In the genomic region with DNA sequence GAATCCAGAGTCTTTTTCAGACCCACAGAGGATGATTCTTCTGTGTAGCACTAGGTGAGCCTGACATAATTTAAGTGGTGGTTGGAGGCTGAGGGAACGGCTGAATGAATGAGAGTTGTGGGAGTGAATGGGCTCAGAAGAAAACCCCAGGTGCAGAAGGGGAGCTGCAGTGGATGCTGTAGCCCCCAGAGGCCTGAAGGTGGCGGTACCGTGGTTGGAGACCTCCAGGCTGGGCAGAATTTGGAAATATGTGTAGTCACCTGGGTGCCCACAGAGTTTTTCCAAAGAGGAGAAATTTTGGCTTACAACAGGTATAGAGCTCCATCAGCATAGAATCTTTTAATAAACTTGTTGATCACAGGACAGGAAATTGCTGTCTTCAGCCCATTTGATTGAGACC, we compare ENCODE assay signal across 12 cellular contexts. TPM values are rescaled to one million over a fixed set of nuclear protein-coding genes. Genes with fewer than 3 reads are reported as not detected.
DNase-seq lines count a peak whose midpoint lies in the region; ATAC-seq and TF ChIP-seq lines count a peak whose summit lies in the region.
"Had no signal": no experiment of that assay in that cellular context is flagged by ENCODE, and none has a peak within 500 bp of the region (broad histone marks: within the 10 kb centered on the region; RNA-seq: fewer than 3 reads in every experiment).

No MANE protein-coding gene starts in this region.

- no peaks in the 10 kb centered on the region for H3K36me3 Mint-ChIP-seq in glutamatergic neuron (ENCODE audit: unreplicated experiment)

- peaks cover 16% of the 10 kb centered on the region for H3K27me3 ChIP-seq in BJ (ENCODE audit: control insufficient read depth, insufficient read depth, low read length)
- peaks cover 2% of the 10 kb centered on the region; the same call in 1 of the 2 replicates for H3K27me3 ChIP-seq in GM06990 (replicated peaks; ENCODE audit: control insufficient read depth, insufficient read depth, low read length)
- no peaks in the 10 kb centered on the region for H3K27me3 ChIP-seq in RWPE2 (ENCODE audit: insufficient read depth, poor library complexity, severe bottlenecking)
- H3K27me3 ChIP-seq: Peyer's patch had no signal

- ATAC-seq in RWPE2 (ENCODE audit: low read depth) (no peak), GM19455 (IDR thresholded peaks at IDR 0.05; ENCODE audit: unreplicated experiment) (no peak), HG02623 (IDR thresholded peaks at IDR 0.05; ENCODE audit: unreplicated experiment) (no peak)

- DNase-seq in BJ (ENCODE audit: low read depth): no peak
- DNase-seq in GM06990 (ENCODE audit: extremely low read depth, insufficient read length): no peak
- DNase-seq in RWPE2 (ENCODE audit: low spot score): no peak
- no peak for DNase-seq in glutamatergic neuron
- DNase-seq in putamen (ENCODE audit: low spot score): no peak
- DNase-seq: cerebellar nuclear complex, Peyer's patch had no signal

- H3K36me3 ChIP-seq in BJ (ENCODE audit: control insufficient read depth, insufficient read depth, low read length) (no peaks in the 10 kb centered on the region), GM06990 (ENCODE audit: control insufficient read depth, insufficient read depth, low read length) (no peaks in the 10 kb centered on the region), RWPE2 (ENCODE audit: low read depth) (no peaks in the 10 kb centered on the region)
- H3K36me3 ChIP-seq: Peyer's patch had no signal

- H3K4me1 ChIP-seq in RWPE2 (ENCODE audit: insufficient read depth, poor library complexity, severe bottlenecking): peaks cover 3% of the 10 kb centered on the region

- POLR2A ChIA-PET in BJ (lab: Charles Lee): no interaction called here

- CTCF ChIA-PET in BJ (lab: Yijun Ruan, JAX): interaction anchor here (0.8 to 3.6 kb wide), 2 partner anchors 89 kb away, joined by 3 to 16 read pairs; no protein-coding TSS in a partner anchor

- peaks cover 22% of the 10 kb centered on the region for H3K27me3 Mint-ChIP-seq in glutamatergic neuron (ENCODE audit: unreplicated experiment)

- TF ChIP-seq CTCF in BJ (IDR thresholded peaks at IDR 0.05; ENCODE audit: insufficient read depth, low read depth, low read length): peak; percentile 57
- TF ChIP-seq CTCF in GM06990 (IDR thresholded peaks at IDR 0.05; ENCODE audit: insufficient read depth, low read length, poor library complexity, severe bottlenecking): peak; percentile 56
- peak; percentile 38 for TF ChIP-seq CTCF in RWPE2 (IDR thresholded peaks at IDR 0.05; ENCODE audit: poor library complexity, severe bottlenecking)
- TF ChIP-seq CTCF in glutamatergic neuron (IDR thresholded peaks at IDR 0.05; ENCODE audit: partially characterized antibody, unreplicated experiment): peak; percentile 54

- no peak overlapping the region for H3K4me3 Mint-ChIP-seq in glutamatergic neuron (ENCODE audit: unreplicated experiment)
- H3K4me3 Mint-ChIP-seq: IgD-negative memory B cell had no signal

- no peaks in the 10 kb centered on the region for H3K9me3 ChIP-seq in RWPE2 (ENCODE audit: severe bottlenecking)
- H3K9me3 ChIP-seq: Peyer's patch had no signal

- no peak overlapping the region for H3K27ac Mint-ChIP-seq in glutamatergic neuron (ENCODE audit: unreplicated experiment)

- H3K27ac ChIP-seq in RWPE2 (ENCODE audit: poor library complexity, severe bottlenecking): no peak overlapping the region
- H3K27ac ChIP-seq: Peyer's patch had no signal

- no peaks in the 10 kb centered on the region for H3K4me1 Mint-ChIP-seq in glutamatergic neuron (ENCODE audit: low read depth, unreplicated experiment)

- H3K4me3 ChIP-seq in BJ (ENCODE audit: low read depth, low read length): no peak overlapping the region
- no peak overlapping the region for H3K4me3 ChIP-seq in GM06990 (replicated peaks; ENCODE audit: low read depth, low read length)
- H3K4me3 ChIP-seq in RWPE2 (ENCODE audit: severe bottlenecking): no peak overlapping the region
- H3K4me3 ChIP-seq: Peyer's patch had no signal

- peaks cover 6% of the 10 kb centered on the region for H3K9me3 Mint-ChIP-seq in glutamatergic neuron (ENCODE audit: unreplicated experiment)
- H3K9me3 Mint-ChIP-seq: IgD-negative memory B cell had no signal

RNA-seq across cellular contexts. Expression of a gene that starts 6.5 kb away (rescaled TPM):
- polyA plus RNA-seq in BJ (2011; rRNA removed): 0.77 and 1.1 TPM in 2 replicates
- 0.38 TPM in 1 of 2 replicates, not detected in the other for polyA minus RNA-seq in BJ (2011; rRNA and poly(A)+ RNA removed)
- not detected for total RNA-seq in glutamatergic neuron (ENCODE audit: unreplicated experiment)
- total RNA-seq: activated CD8-positive, alpha-beta memory T cell treated with anti-CD3 and anti-CD28 coated beads for 36 hours; Peyer's patch had no signal
- polyA plus RNA-seq: IgD-negative memory B cell had no signal

RNA-seq across cellular contexts. Expression of a gene that starts 12.4 kb away (rescaled TPM):
- 15.1 and 22.8 TPM in 2 replicates for polyA plus RNA-seq in BJ (2011; rRNA removed)
- 3.4 and 8.3 TPM in 2 replicates for polyA minus RNA-seq in BJ (2011; rRNA and poly(A)+ RNA removed)
- total RNA-seq in glutamatergic neuron (ENCODE audit: unreplicated experiment): 5.4 TPM
- total RNA-seq: Peyer's patch had no signal

RNA-seq across cellular contexts. Expression of a gene that starts 31.5 kb away (rescaled TPM):
- polyA plus RNA-seq in BJ (2011; rRNA removed): 0.22 and 0.31 TPM in 2 replicates
- not detected in 2 replicates for polyA minus RNA-seq in BJ (2011; rRNA and poly(A)+ RNA removed)
- total RNA-seq in glutamatergic neuron (ENCODE audit: unreplicated experiment): not detected
- total RNA-seq: activated CD8-positive, alpha-beta memory T cell treated with anti-CD3 and anti-CD28 coated beads for 36 hours; Peyer's patch; renal cortical epithelial cell had no signal
- polyA plus RNA-seq: IgD-negative memory B cell had no signal

RNA-seq across cellular contexts. Expression of a gene that starts 34.3 kb away (rescaled TPM):
- polyA plus RNA-seq in BJ (2011; rRNA removed): 2.6 TPM in 2 replicates
- polyA minus RNA-seq in BJ (2011; rRNA and poly(A)+ RNA removed): 0.43 and 0.93 TPM in 2 replicates
- 9.3 TPM for total RNA-seq in glutamatergic neuron (ENCODE audit: unreplicated experiment)
- total RNA-seq: Peyer's patch had no signal
- polyA plus RNA-seq: IgD-negative memory B cell had no signal
